ENCODE assay signal across 29 cellular contexts in the genomic region with DNA sequence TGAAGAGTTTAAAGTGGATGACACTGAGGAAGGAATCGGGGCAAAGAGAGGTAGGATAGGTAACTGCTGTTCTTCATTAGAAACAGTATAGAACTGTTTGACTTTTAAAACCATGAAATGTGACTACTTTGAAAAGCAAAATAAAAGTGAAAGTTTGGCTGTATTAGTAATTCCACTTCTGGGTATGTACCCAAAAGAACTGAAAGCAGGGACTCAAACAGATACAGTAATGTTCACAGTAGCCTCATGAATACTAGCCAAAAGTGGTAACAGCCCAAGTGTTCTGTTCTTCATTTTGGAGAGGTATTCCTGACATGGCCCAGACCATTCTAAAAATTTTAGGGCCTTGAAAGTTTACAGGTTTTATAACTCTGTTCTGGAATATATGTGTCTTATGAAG.
"Had no signal": no experiment of that assay in that cellular context is flagged by ENCODE, and none has a peak within 500 bp of the region (broad histone marks: within the 10 kb centered on the region; RNA-seq: fewer than 3 reads in every experiment).

No MANE protein-coding gene starts in this region.

- DNase-seq: activated B cell treated with CpG ODN at 0.5 μM for 24 hours; activated CD4-positive, alpha-beta T cell treated with anti-CD3 and anti-CD28 coated beads for 48 hours; activated CD4-positive, alpha-beta T cell treated with anti-CD3 and anti-CD28 coated beads, Interleukin-2, amount 50 U/mL, for 1 hour; activated CD4-positive, alpha-beta T cell treated with anti-CD3 and anti-CD28 coated beads, Interleukin-2, amount 50 U/mL, for 48 hours; activated CD8-positive, alpha-beta memory T cell treated with anti-CD3 and anti-CD28 coated beads for 24 hours; activated CD8-positive, alpha-beta T cell treated with anti-CD3 and anti-CD28 coated beads for 36 hours; activated effector memory CD4-positive, alpha-beta T cell treated with anti-CD3 and anti-CD28 coated beads, Interleukin-2, amount 50 U/mL, for 16 hours; activated naive CD4-positive, alpha-beta T cell treated with anti-CD3 and anti-CD28 coated beads for 36 hours; activated naive CD8-positive, alpha-beta T cell treated with anti-CD3 and anti-CD28 coated beads, Interleukin-2, amount 10 ng/mL, durations not matched to agents 7 days and 5 days; activated T-cell treated with anti-CD3 and anti-CD28 coated beads, Interleukin-2, amount 50 U/mL, for 4 hours; central memory CD4-positive, alpha-beta T cell; cerebellar nuclear complex; colonic mucosa; effector CD8-positive, alpha-beta T cell; esophagus squamous epithelium; foreskin fibroblast; heart left ventricle; T-helper 17 cell; T1000; WERI-Rb-1 had no signal

- H3K27me3 Mint-ChIP-seq: activated B cell treated with CpG ODN at 0.5 μM for 24 hours; activated CD8-positive, alpha-beta T cell treated with anti-CD3 and anti-CD28 coated beads for 36 hours; activated naive CD8-positive, alpha-beta T cell treated with anti-CD3 and anti-CD28 coated beads, Interleukin-2, amount 10 ng/mL, durations not matched to agents 7 days and 5 days; activated T-helper 17 cell treated with anti-CD3 and anti-CD28 coated beads, Interleukin-2, amount 50 U/mL, for 72 hours; brain; T-helper 17 cell had no signal

- H3K27me3 ChIP-seq: ascending aorta, breast epithelium, cardiac muscle cell, colonic mucosa, esophagus squamous epithelium, heart left ventricle had no signal

- H3K4me1 ChIP-seq: ascending aorta, breast epithelium, colonic mucosa, esophagus squamous epithelium, heart left ventricle had no signal

- H3K4me1 Mint-ChIP-seq: activated B cell treated with CpG ODN at 0.5 μM for 24 hours; activated naive CD8-positive, alpha-beta T cell treated with anti-CD3 and anti-CD28 coated beads, Interleukin-2, amount 10 ng/mL, durations not matched to agents 7 days and 5 days; activated T-helper 17 cell treated with anti-CD3 and anti-CD28 coated beads, Interleukin-2, amount 50 U/mL, for 72 hours; brain; T-helper 17 cell had no signal

- ATAC-seq: activated CD4-positive, CD25-positive, alpha-beta regulatory T cell treated with anti-CD3 and anti-CD28 coated beads, Interleukin-2, amount 50 U/mL, for 24 hours; activated CD8-positive, alpha-beta T cell treated with anti-CD3 and anti-CD28 coated beads for 36 hours; activated naive CD4-positive, alpha-beta T cell treated with anti-CD3 and anti-CD28 coated beads, Interleukin-2, amount 50 U/mL, for 72 hours; activated T-cell treated with anti-CD3 and anti-CD28 coated beads, Interleukin-2, amount 50 U/mL, for 4 hours; activated T-helper 17 cell treated with anti-CD3 and anti-CD28 coated beads, Interleukin-2, amount 50 U/mL, for 72 hours; heart left ventricle; T-helper 17 cell had no signal

- H3K36me3 ChIP-seq: ascending aorta, cardiac muscle cell, colonic mucosa, esophagus squamous epithelium, heart left ventricle, WERI-Rb-1 had no signal

- H3K27ac ChIP-seq: ascending aorta, breast epithelium, cardiac muscle cell, colonic mucosa, epithelial cell of prostate, esophagus squamous epithelium, heart left ventricle, WERI-Rb-1 had no signal

- H3K36me3 Mint-ChIP-seq: activated naive CD8-positive, alpha-beta T cell treated with anti-CD3 and anti-CD28 coated beads, Interleukin-2, amount 10 ng/mL, durations not matched to agents 7 days and 5 days; brain had no signal

- H3K4me3 Mint-ChIP-seq: activated B cell treated with CpG ODN at 0.5 μM for 24 hours; activated CD8-positive, alpha-beta T cell treated with anti-CD3 and anti-CD28 coated beads for 36 hours; activated naive CD4-positive, alpha-beta T cell treated with anti-CD3 and anti-CD28 coated beads for 36 hours; activated naive CD8-positive, alpha-beta T cell treated with anti-CD3 and anti-CD28 coated beads, Interleukin-2, amount 10 ng/mL, durations not matched to agents 7 days and 5 days; activated T-cell treated with anti-CD3 and anti-CD28 coated beads, Interleukin-2, amount 50 U/mL, for 4 hours; activated T-helper 17 cell treated with anti-CD3 and anti-CD28 coated beads, Interleukin-2, amount 50 U/mL, for 72 hours; brain; T-helper 17 cell; T-helper 2 cell treated with Interferon-gamma antibody and Interleukin-4, amounts not matched to agents 5 μg/mL and 100 μg/mL, for 36 hours had no signal

- H3K27ac Mint-ChIP-seq: activated B cell treated with CpG ODN at 0.5 μM for 24 hours; activated CD8-positive, alpha-beta T cell treated with anti-CD3 and anti-CD28 coated beads for 36 hours; activated naive CD4-positive, alpha-beta T cell treated with anti-CD3 and anti-CD28 coated beads for 36 hours; activated naive CD4-positive, alpha-beta T cell treated with anti-CD3 and anti-CD28 coated beads, Interleukin-2, amount 50 U/mL, for 72 hours; activated naive CD8-positive, alpha-beta T cell treated with anti-CD3 and anti-CD28 coated beads, Interleukin-2, amount 10 ng/mL, durations not matched to agents 7 days and 5 days; activated T-helper 17 cell treated with anti-CD3 and anti-CD28 coated beads, Interleukin-2, amount 50 U/mL, for 72 hours; brain; T-helper 17 cell; T-helper 2 cell treated with Interferon-gamma antibody and Interleukin-4, amounts not matched to agents 5 μg/mL and 100 μg/mL, for 36 hours had no signal

- H3K4me3 ChIP-seq: ascending aorta, breast epithelium, cardiac muscle cell, colonic mucosa, esophagus squamous epithelium, heart left ventricle had no signal

- H3K9me3 ChIP-seq: breast epithelium, colonic mucosa, esophagus squamous epithelium had no signal
